In the genomic region with DNA sequence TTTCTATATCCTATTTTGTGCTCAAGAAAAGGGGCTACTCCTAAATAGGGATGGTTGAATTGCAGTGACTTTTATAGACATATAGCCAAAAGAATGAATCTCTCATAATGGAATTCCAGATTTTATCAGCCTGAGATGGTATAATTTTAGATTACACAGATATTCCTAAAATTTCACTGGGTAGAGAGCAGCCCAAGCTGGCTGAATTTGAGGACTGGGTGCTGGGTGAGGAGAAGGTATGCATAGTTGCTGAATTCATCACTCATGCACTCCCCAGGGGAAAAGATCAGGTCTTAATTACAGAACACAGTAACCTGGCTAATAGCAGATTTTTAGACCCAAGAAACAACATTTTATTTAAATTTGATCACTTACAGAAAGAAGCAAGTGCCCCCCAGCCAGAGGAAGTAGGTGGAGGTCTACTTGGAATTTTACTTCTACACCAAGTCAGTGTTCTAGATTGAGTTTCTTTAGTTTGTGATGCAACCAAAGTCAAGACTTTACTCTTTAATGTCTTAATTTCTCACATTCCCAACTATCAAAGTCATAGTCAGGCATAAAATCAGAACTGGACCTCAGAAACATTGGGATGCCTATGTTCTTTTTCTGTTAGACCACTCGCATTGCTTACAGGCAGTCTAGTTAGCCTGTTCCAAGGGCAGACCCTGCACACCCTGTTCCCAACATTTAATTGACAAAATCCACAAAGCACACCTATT, we compare ENCODE assay signal across 1 cellular context.
A peak's percentile ranks its signal among the peaks of the same experiment; 100 is the strongest.
TF ChIP-seq lines count a peak whose summit lies in the region.

No MANE protein-coding gene starts in this region.

TF ChIP-seq in SK-N-SH, 30 proteins besides CTCF, POLR2A, EP300 and RAD21 (continued from another document):
- TF ChIP-seq, protein P1, sequence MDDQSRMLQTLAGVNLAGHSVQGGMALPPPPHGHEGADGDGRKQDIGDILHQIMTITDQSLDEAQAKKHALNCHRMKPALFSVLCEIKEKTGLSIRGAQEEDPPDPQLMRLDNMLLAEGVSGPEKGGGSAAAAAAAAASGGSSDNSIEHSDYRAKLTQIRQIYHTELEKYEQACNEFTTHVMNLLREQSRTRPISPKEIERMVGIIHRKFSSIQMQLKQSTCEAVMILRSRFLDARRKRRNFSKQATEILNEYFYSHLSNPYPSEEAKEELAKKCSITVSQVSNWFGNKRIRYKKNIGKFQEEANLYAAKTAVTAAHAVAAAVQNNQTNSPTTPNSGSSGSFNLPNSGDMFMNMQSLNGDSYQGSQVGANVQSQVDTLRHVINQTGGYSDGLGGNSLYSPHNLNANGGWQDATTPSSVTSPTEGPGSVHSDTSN (IDR thresholded peaks at IDR 0.05), result peak; percentile 62
- TF ChIP-seq RCOR1 (IDR thresholded peaks at IDR 0.05; ENCODE audit: low read length), result no peak
- TF ChIP-seq EZH2phosphoT487 (IDR thresholded peaks at IDR 0.05; ENCODE audit: borderline replicate concordance, low read depth), result no peak
- TF ChIP-seq TAF1 (IDR thresholded peaks at IDR 0.05; ENCODE audit: borderline replicate concordance, low read depth, low read length), result no peak
- TF ChIP-seq YY1 (IDR thresholded peaks at IDR 0.05; ENCODE audit: low read depth), result no peak
- no peak for TF ChIP-seq RFX5 (IDR thresholded peaks at IDR 0.05; ENCODE audit: low read length)
- peak; percentile 54; the same call in 1 of the 2 replicates for TF ChIP-seq FOSL2 (IDR thresholded peaks at IDR 0.05; ENCODE audit: borderline replicate concordance, low read depth)
- peak; percentile 76 for TF ChIP-seq TCF12 (IDR thresholded peaks at IDR 0.05)
- no peak for TF ChIP-seq SMC3 (IDR thresholded peaks at IDR 0.05; ENCODE audit: low read depth, low read length)
